Comparison of ENCODE assay signal across 1 cellular context in genomic region chr2:74292752-74293151, GRCh38.
TF ChIP-seq lines count a peak whose summit lies in the region.

No MANE protein-coding gene starts in this region.

TF ChIP-seq in HepG2, 621 proteins besides CTCF, POLR2A, EP300 and RAD21 (continued from another document and continues in another):
- TF ChIP-seq CAMTA2 (CRISPR knock-in tag; IDR thresholded peaks at IDR 0.05; ENCODE audit: borderline replicate concordance) (no peak), MTA3 (CRISPR knock-in tag; IDR thresholded peaks at IDR 0.05) (no peak), ZNF792 (CRISPR knock-in tag; IDR thresholded peaks at IDR 0.05) (no peak), TAF15 (IDR thresholded peaks at IDR 0.05; ENCODE audit: low read depth, low read length, poor library complexity, severe bottlenecking) (no peak), ZNF253 (CRISPR knock-in tag; IDR thresholded peaks at IDR 0.05; ENCODE audit: borderline replicate concordance) (no peak), IKZF5 (CRISPR knock-in tag; IDR thresholded peaks at IDR 0.05) (peak; percentile 20; the same call in 1 of the 2 replicates), RFXANK (CRISPR knock-in tag; IDR thresholded peaks at IDR 0.05) (no peak), ZNF839 (CRISPR knock-in tag; IDR thresholded peaks at IDR 0.05; ENCODE audit: borderline replicate concordance) (no peak), ZNF577 (CRISPR knock-in tag; IDR thresholded peaks at IDR 0.05; ENCODE audit: borderline replicate concordance, low read depth) (no peak), STAT5B (CRISPR knock-in tag; IDR thresholded peaks at IDR 0.05) (no peak), AKAP8 (CRISPR knock-in tag; IDR thresholded peaks at IDR 0.05) (no peak), NR0B2 (CRISPR knock-in tag; IDR thresholded peaks at IDR 0.05) (no peak), ZNF256 (CRISPR knock-in tag; conservative IDR thresholded peaks at IDR 0.05) (no peak), MYC (CRISPR knock-in tag; IDR thresholded peaks at IDR 0.05; ENCODE audit: borderline replicate concordance) (no peak), FIP1L1 (IDR thresholded peaks at IDR 0.05; ENCODE audit: borderline replicate concordance, insufficient read depth, low read depth, low read length) (no peak), SKIL (CRISPR knock-in tag; IDR thresholded peaks at IDR 0.05; ENCODE audit: borderline replicate concordance) (no peak), ZNF451 (CRISPR knock-in tag; IDR thresholded peaks at IDR 0.05) (no peak), ZBTB40 (IDR thresholded peaks at IDR 0.05) (no peak), ZBTB40 (CRISPR knock-in tag; IDR thresholded peaks at IDR 0.05) (no peak), ZNF446 (CRISPR knock-in tag; IDR thresholded peaks at IDR 0.05) (no peak), GPBP1L1 (CRISPR knock-in tag; IDR thresholded peaks at IDR 0.05) (no peak), ZNF773 (CRISPR knock-in tag; IDR thresholded peaks at IDR 0.05; ENCODE audit: borderline replicate concordance) (no peak), NR2F6 (IDR thresholded peaks at IDR 0.05) (peak; percentile 80), NR2F6 (CRISPR knock-in tag; IDR thresholded peaks at IDR 0.05) (peak; percentile 79), ATAD3A (CRISPR knock-in tag; IDR thresholded peaks at IDR 0.05) (no peak), ZNF563 (CRISPR knock-in tag; IDR thresholded peaks at IDR 0.05) (no peak), ZSCAN12 (CRISPR knock-in tag; IDR thresholded peaks at IDR 0.05) (no peak), ZNF30 (CRISPR knock-in tag; IDR thresholded peaks at IDR 0.05) (no peak), ZFX (CRISPR knock-in tag; IDR thresholded peaks at IDR 0.05; ENCODE audit: low read depth) (peak; percentile 64), ZFP82 (CRISPR knock-in tag; IDR thresholded peaks at IDR 0.05; ENCODE audit: borderline replicate concordance) (no peak), ARNT (IDR thresholded peaks at IDR 0.05) (no peak), AGO1 (IDR thresholded peaks at IDR 0.05; ENCODE audit: low read depth, low read length, poor library complexity, severe bottlenecking) (no peak), UBTF (CRISPR knock-in tag; IDR thresholded peaks at IDR 0.05) (peak; percentile 24; the same call in 1 of the 2 replicates), SMYD3 (CRISPR knock-in tag; IDR thresholded peaks at IDR 0.05) (no peak), MEIS2 (CRISPR knock-in tag; IDR thresholded peaks at IDR 0.05) (no peak), FOSL1 (CRISPR knock-in tag; IDR thresholded peaks at IDR 0.05; ENCODE audit: borderline replicate concordance) (0 out of 2 replicates have a peak, but pooled peaks have one; percentile 19), GFI1 (CRISPR knock-in tag; IDR thresholded peaks at IDR 0.05; ENCODE audit: borderline replicate concordance) (no peak), ZNF83 (CRISPR knock-in tag; IDR thresholded peaks at IDR 0.05; ENCODE audit: borderline replicate concordance) (no peak), ZNF235 (CRISPR knock-in tag; IDR thresholded peaks at IDR 0.05; ENCODE audit: borderline replicate concordance) (no peak), SRSF9 (IDR thresholded peaks at IDR 0.05; ENCODE audit: borderline replicate concordance, insufficient read depth, low read depth, low read length, poor library complexity, severe bottlenecking) (no peak), LCORL (IDR thresholded peaks at IDR 0.05) (no peak), LCORL (CRISPR knock-in tag; IDR thresholded peaks at IDR 0.05) (peak; percentile 51; the same call in 1 of the 2 replicates), ZNF569 (CRISPR knock-in tag; IDR thresholded peaks at IDR 0.05; ENCODE audit: borderline replicate concordance) (no peak)
